Comparison of ENCODE assay signal across 1 cellular context in the genomic region with DNA sequence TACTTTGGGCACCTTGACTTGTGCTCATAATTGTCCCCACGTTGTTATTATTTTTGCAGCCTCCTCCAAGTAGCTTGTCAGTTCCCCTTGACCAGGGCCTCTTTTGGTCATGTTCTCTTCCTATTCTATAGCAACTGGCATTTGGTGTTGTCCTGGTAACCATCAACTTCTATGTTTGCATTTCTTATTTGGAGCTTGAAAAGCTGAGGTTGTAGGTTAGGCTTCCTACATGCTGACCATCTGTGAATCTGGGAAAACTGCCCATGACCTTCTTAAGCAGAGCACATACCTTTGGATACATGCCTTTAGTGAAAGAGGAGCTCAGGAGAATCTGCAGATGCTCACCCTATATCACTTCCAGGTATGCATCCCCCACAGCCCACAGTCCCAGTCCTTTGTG.
TF ChIP-seq lines count a peak whose summit lies in the region.

No MANE protein-coding gene starts in this region.

TF ChIP-seq in SK-N-SH treated with all-trans-retinoic acid at 6 μM for 48 hours, 23 proteins besides CTCF, POLR2A, EP300 and RAD21 (continued from another document):
- TF ChIP-seq, protein P1, sequence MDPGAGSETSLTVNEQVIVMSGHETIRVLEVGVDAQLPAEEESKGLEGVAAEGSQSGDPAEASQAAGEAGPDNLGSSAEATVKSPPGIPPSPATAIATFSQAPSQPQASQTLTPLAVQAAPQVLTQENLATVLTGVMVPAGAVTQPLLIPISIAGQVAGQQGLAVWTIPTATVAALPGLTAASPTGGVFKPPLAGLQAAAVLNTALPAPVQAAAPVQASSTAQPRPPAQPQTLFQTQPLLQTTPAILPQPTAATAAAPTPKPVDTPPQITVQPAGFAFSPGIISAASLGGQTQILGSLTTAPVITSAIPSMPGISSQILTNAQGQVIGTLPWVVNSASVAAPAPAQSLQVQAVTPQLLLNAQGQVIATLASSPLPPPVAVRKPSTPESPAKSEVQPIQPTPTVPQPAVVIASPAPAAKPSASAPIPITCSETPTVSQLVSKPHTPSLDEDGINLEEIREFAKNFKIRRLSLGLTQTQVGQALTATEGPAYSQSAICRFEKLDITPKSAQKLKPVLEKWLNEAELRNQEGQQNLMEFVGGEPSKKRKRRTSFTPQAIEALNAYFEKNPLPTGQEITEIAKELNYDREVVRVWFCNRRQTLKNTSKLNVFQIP (CRISPR knock-in tag; IDR thresholded peaks at IDR 0.05; ENCODE audit: borderline replicate concordance, low read depth), result no peak
- TF ChIP-seq GLIS3 (CRISPR knock-in tag; IDR thresholded peaks at IDR 0.05), result no peak
- TF ChIP-seq CSDC2 (CRISPR knock-in tag; IDR thresholded peaks at IDR 0.05), result no peak
- TF ChIP-seq TOX (CRISPR knock-in tag; IDR thresholded peaks at IDR 0.05; ENCODE audit: borderline replicate concordance), result no peak
